Comparison of ENCODE assay signal across 27 cellular contexts in the genomic region with DNA sequence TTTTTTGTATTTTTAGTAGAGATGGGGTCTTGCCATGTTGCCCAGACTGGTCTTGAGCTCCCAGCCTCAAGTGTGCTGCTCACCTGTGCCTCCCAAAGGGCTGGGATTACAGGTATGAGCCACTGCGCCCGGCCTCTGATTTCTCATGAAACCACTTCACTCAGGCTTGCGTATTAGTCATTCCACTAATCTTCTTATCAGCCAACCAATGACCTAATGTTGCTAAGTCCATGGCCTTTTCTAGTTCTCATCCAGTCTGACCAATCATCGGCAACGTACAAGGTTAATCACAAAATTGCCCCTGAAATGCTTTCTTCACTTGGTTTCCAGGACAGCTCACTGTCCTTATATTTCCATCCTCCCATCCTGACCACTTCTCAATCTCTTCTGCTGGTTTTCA.
"Had no signal": no experiment of that assay in that cellular context is flagged by ENCODE, and none has a peak within 500 bp of the region (broad histone marks: within the 10 kb centered on the region; RNA-seq: fewer than 3 reads in every experiment).

No MANE protein-coding gene starts in this region.

- H3K4me1 ChIP-seq: gastrocnemius medialis, heart left ventricle had no signal

- H3K9me3 ChIP-seq: gastrocnemius medialis, heart left ventricle had no signal

- H3K27me3 ChIP-seq: brain microvascular endothelial cell, dorsolateral prefrontal cortex, gastrocnemius medialis, heart left ventricle had no signal

- DNase-seq: activated CD4-positive, alpha-beta memory T cell treated with anti-CD3 and anti-CD28 coated beads, Interleukin-2, amount 10 ng/mL, durations not matched to agents 7 days and 5 days; activated CD4-positive, alpha-beta T cell treated with anti-CD3 and anti-CD28 coated beads for 1 hour; activated CD4-positive, alpha-beta T cell treated with anti-CD3 and anti-CD28 coated beads for 4 hours; activated CD4-positive, alpha-beta T cell treated with anti-CD3 and anti-CD28 coated beads, Interleukin-2, amount 10 ng/mL, durations not matched to agents 7 days and 5 days; activated CD4-positive, alpha-beta T cell treated with anti-CD3 and anti-CD28 coated beads, Interleukin-2, amount 50 U/mL, for 4 hours; activated effector memory CD4-positive, alpha-beta T cell treated with Interleukin-2 at 50 U/mL for 16 hours; activated gamma-delta T cell treated with Interleukin-2 at 50 U/mL for 16 hours; activated naive CD4-positive, alpha-beta T cell treated with anti-CD3 and anti-CD28 coated beads, Interleukin-2, amount 50 U/mL, for 16 hours; activated naive CD4-positive, alpha-beta T cell treated with Interleukin-2 at 50 U/mL for 16 hours; activated T-cell treated with anti-CD3 and anti-CD28 coated beads, Interleukin-2, amount 50 U/mL, for 4 hours; amniotic stem cell; anterior cingulate cortex; brain microvascular endothelial cell; dorsolateral prefrontal cortex; effector memory CD4-positive, alpha-beta T cell; endodermal cell; foreskin fibroblast; gastrocnemius medialis; glutamatergic neuron; heart left ventricle; T-helper 2 cell had no signal

- H3K4me3 ChIP-seq: coronary artery, dorsolateral prefrontal cortex, gastrocnemius medialis, heart left ventricle had no signal

- H3K27ac ChIP-seq: brain microvascular endothelial cell, coronary artery, dorsolateral prefrontal cortex, gastrocnemius medialis, heart left ventricle had no signal

- FAIRE-seq: astrocyte, bronchial epithelial cell had no signal

- H3K36me3 ChIP-seq: brain microvascular endothelial cell, gastrocnemius medialis, heart left ventricle had no signal

- ATAC-seq: activated T-cell treated with anti-CD3 and anti-CD28 coated beads, Interleukin-2, amount 50 U/mL, for 4 hours; activated T-helper 17 cell treated with anti-CD3 and anti-CD28 coated beads, Interleukin-2, amount 50 U/mL, for 72 hours; esophagus mucosa; gastrocnemius medialis; heart left ventricle; WTC11 had no signal
